8 cellular contexts compared by ENCODE assay signal in genomic region chr3:48739955-48740823, GRCh38. TPM values are rescaled to one million over a fixed set of nuclear protein-coding genes. Genes with fewer than 3 reads are reported as not detected.
DNase-seq lines count a peak whose midpoint lies in the region; ATAC-seq and TF ChIP-seq lines count a peak whose summit lies in the region.

No MANE protein-coding gene starts in this region.

- H3K27ac Mint-ChIP-seq in activated T-helper 2 cell treated with anti-CD3 and anti-CD28 coated beads, Interferon-gamma antibody, Interleukin-2, Interleukin-4, amounts not matched to agents 10 μg/mL and 5 μg/mL and 100 μg/mL, durations not matched to agents 14 hours and 24 hours and 36 hours, result no peak overlapping the region
- H3K27ac Mint-ChIP-seq in natural killer cell, result no peak overlapping the region

- no peaks in the 10 kb centered on the region for H3K9me3 ChIP-seq in Panc1 (ENCODE audit: control insufficient read depth, insufficient read depth, low read depth, low read length)

- no peaks in the 10 kb centered on the region for H3K27me3 ChIP-seq in Panc1 (ENCODE audit: control insufficient read depth, insufficient read depth, low read length)

- intact Hi-C loops in Panc1 (cut with micrococcal nuclease; ENCODE audit: unreplicated experiment) (no loop called here), natural killer cell (cut with micrococcal nuclease) (no loop called here)
- intact Hi-C loops in activated T-helper 2 cell treated with anti-CD3 and anti-CD28 coated beads, Interferon-gamma antibody, Interleukin-2, Interleukin-4, amounts not matched to agents 10 μg/mL and 5 μg/mL and 100 μg/mL, durations not matched to agents 14 hours and 24 hours and 36 hours (cut with micrococcal nuclease), result no loop called here

- no peaks in the 10 kb centered on the region for H3K36me3 ChIP-seq in Panc1 (ENCODE audit: control insufficient read depth, insufficient read depth, low read length)

- POLR2A ChIA-PET in Panc1 (lab: Charles Lee), result interaction anchor here (0.6 kb wide), 2 partner anchors 41 to 45 kb away, joined by 3 read pairs; no protein-coding TSS in a partner anchor

- no peaks in the 10 kb centered on the region for H3K9me3 Mint-ChIP-seq in activated T-helper 2 cell treated with anti-CD3 and anti-CD28 coated beads, Interferon-gamma antibody, Interleukin-2, Interleukin-4, amounts not matched to agents 10 μg/mL and 5 μg/mL and 100 μg/mL, durations not matched to agents 14 hours and 24 hours and 36 hours
- no peaks in the 10 kb centered on the region for H3K9me3 Mint-ChIP-seq in natural killer cell

- H3K36me3 Mint-ChIP-seq in activated T-helper 2 cell treated with anti-CD3 and anti-CD28 coated beads, Interferon-gamma antibody, Interleukin-2, Interleukin-4, amounts not matched to agents 10 μg/mL and 5 μg/mL and 100 μg/mL, durations not matched to agents 14 hours and 24 hours and 36 hours (ENCODE audit: low read depth), result no peaks in the 10 kb centered on the region
- no peaks in the 10 kb centered on the region for H3K36me3 Mint-ChIP-seq in natural killer cell

- CTCF ChIA-PET in Panc1 (lab: Charles Lee), result interaction anchor here (0.5 to 1.2 kb wide), 4 partner anchors 9 to 660 kb away, joined by 3 to 14 read pairs (median 3); no protein-coding TSS in a partner anchor

- TF ChIP-seq CTCF in GM10266 (IDR thresholded peaks at IDR 0.05; ENCODE audit: control insufficient read depth, insufficient read depth, low read depth, missing control alignments) (peak; percentile 85), Panc1 (IDR thresholded peaks at IDR 0.05) (peak; percentile 89), natural killer cell (IDR thresholded peaks at IDR 0.05) (peak; percentile 65)

- no peak overlapping the region for H3K4me3 ChIP-seq in Panc1 (ENCODE audit: low read depth in 2 of 2, low read length in 2 of 2)

- in situ Hi-C loops in Panc1 (cut with HindIII; ENCODE audit: low pct_unique_long_range_greater_than_20kb, low sequenced_read_pairs), result no loop called here

- ATAC-seq in HG02884 (IDR thresholded peaks at IDR 0.05; ENCODE audit: unreplicated experiment), result peak; percentile 75
- ATAC-seq in Panc1, result peak; percentile 97
- peak; percentile 84 to 97 (median 95) for ATAC-seq in natural killer cell
- ATAC-seq in HG03039 (IDR thresholded peaks at IDR 0.05; ENCODE audit: unreplicated experiment), result no peak

- no peaks in the 10 kb centered on the region for H3K27me3 Mint-ChIP-seq in activated T-helper 2 cell treated with anti-CD3 and anti-CD28 coated beads, Interferon-gamma antibody, Interleukin-2, Interleukin-4, amounts not matched to agents 10 μg/mL and 5 μg/mL and 100 μg/mL, durations not matched to agents 14 hours and 24 hours and 36 hours (ENCODE audit: low read depth)
- H3K27me3 Mint-ChIP-seq in natural killer cell (ENCODE audit: low read depth in 2 of 2), result no peaks in the 10 kb centered on the region

- H3K27ac ChIP-seq in Panc1 (ENCODE audit: low read length), result no peak overlapping the region

- DNase-seq in GM10266 (ENCODE audit: extremely low spot score), result peak; percentile 86
- no peak for DNase-seq in Panc1 (ENCODE audit: low read depth, low spot score)
- DNase-seq in activated T-helper 2 cell treated with anti-CD3 and anti-CD28 coated beads, Interferon-gamma antibody, Interleukin-2, Interleukin-4, amounts not matched to agents 10 μg/mL and 5 μg/mL and 100 μg/mL, durations not matched to agents 14 hours and 24 hours and 36 hours (ENCODE audit: low spot score), result peak; percentile 40
- peak; percentile 67 for DNase-seq in fibroblast of peridontal ligament (ENCODE audit: extremely low read depth)
- DNase-seq in natural killer cell, result peak; percentile 48
- peak; percentile 47 for DNase-seq in stromal cell of bone marrow (ENCODE audit: low read depth)

- H3K4me1 ChIP-seq in Panc1 (ENCODE audit: control insufficient read depth, insufficient read depth, low read length), result peaks cover 3% of the 10 kb centered on the region

- no TSS peak for BruUV-seq in Panc1 (replicated peaks; lab: Mats Ljungman, UMichigan)

- peaks cover 2% of the 10 kb centered on the region for H3K4me1 Mint-ChIP-seq in activated T-helper 2 cell treated with anti-CD3 and anti-CD28 coated beads, Interferon-gamma antibody, Interleukin-2, Interleukin-4, amounts not matched to agents 10 μg/mL and 5 μg/mL and 100 μg/mL, durations not matched to agents 14 hours and 24 hours and 36 hours (ENCODE audit: low read depth)
- no peaks in the 10 kb centered on the region for H3K4me1 Mint-ChIP-seq in natural killer cell

- H3K4me3 Mint-ChIP-seq in activated T-helper 2 cell treated with anti-CD3 and anti-CD28 coated beads, Interferon-gamma antibody, Interleukin-2, Interleukin-4, amounts not matched to agents 10 μg/mL and 5 μg/mL and 100 μg/mL, durations not matched to agents 14 hours and 24 hours and 36 hours (ENCODE audit: low read depth), result no peak overlapping the region
- H3K4me3 Mint-ChIP-seq in natural killer cell, result no peak overlapping the region

RNA-seq across cellular contexts. Expression of gene IP6K2, which starts 23.2 kb away (rescaled TPM):
- total RNA-seq in Panc1 (2021; ENCODE audit: unreplicated experiment) (50.2 TPM), natural killer cell (100 to 1,000 TPM; 140 to 151 (median 148) TPM)
- polyA plus RNA-seq in Panc1 (2012; ENCODE audit: insufficient read length), result 54.2 TPM
- 65.4 and 68.2 TPM in 2 replicates for total RNA-seq in activated T-helper 2 cell treated with anti-CD3 and anti-CD28 coated beads, Interferon-gamma antibody, Interleukin-2, Interleukin-4, amounts not matched to agents 10 μg/mL and 5 μg/mL and 100 μg/mL, durations not matched to agents 14 hours and 24 hours and 36 hours

RNA-seq across cellular contexts. Expression of gene NCKIPSD, which starts 54.5 kb away (rescaled TPM):
- total RNA-seq in Panc1 (2021; ENCODE audit: unreplicated experiment), result 26.8 TPM
- 33.1 TPM for polyA plus RNA-seq in Panc1 (2012; ENCODE audit: insufficient read length)
- 49.8 and 51.4 TPM in 2 replicates for total RNA-seq in activated T-helper 2 cell treated with anti-CD3 and anti-CD28 coated beads, Interferon-gamma antibody, Interleukin-2, Interleukin-4, amounts not matched to agents 10 μg/mL and 5 μg/mL and 100 μg/mL, durations not matched to agents 14 hours and 24 hours and 36 hours
- 10 to 100 TPM; 12.2 to 14.1 (median 12.8) TPM for total RNA-seq in natural killer cell
